Comparison of ENCODE assay signal across 18 cellular contexts in genomic region chr6:111237757-111238260, GRCh38.
"Had no signal": no experiment of that assay in that cellular context is flagged by ENCODE, and none has a peak within 500 bp of the region (broad histone marks: within the 10 kb centered on the region; RNA-seq: fewer than 3 reads in every experiment).

No MANE protein-coding gene starts in this region.

- DNase-seq: activated CD4-positive, alpha-beta memory T cell treated with anti-CD3 and anti-CD28 coated beads, Interleukin-2, amount 10 ng/mL, durations not matched to agents 7 days and 5 days; activated CD8-positive, alpha-beta memory T cell treated with anti-CD3 and anti-CD28 coated beads, Interleukin-2, amount 10 ng/mL, durations not matched to agents 7 days and 5 days; cerebellar nuclear complex; cortex of kidney; heart right ventricle; left ventricle myocardium inferior; midbrain; nephron progenitor cell; occipital lobe; stimulated activated CD4-positive, alpha-beta T cell treated with anti-CD3 and anti-CD28 coated beads, Interleukin-12 subunit alpha, Interleukin-12 subunit beta, amount 100 ng/mL, for 4 hours; stimulated activated CD4-positive, alpha-beta T cell treated with anti-CD3 and anti-CD28 coated beads, Interleukin-1b, Interleukin-23, amount 100 ng/mL, for 48 hours; stimulated activated naive CD4-positive, alpha-beta T cell treated with Interleukin-2 at 50 U/mL for 16 hours; T-helper 2 cell; thyroid gland had no signal

- H3K9me3 ChIP-seq: ascending aorta, breast epithelium, gastroesophageal sphincter, heart right ventricle, left ventricle myocardium inferior, thyroid gland had no signal

- ATAC-seq: activated CD8-positive, alpha-beta memory T cell treated with anti-CD3 and anti-CD28 coated beads, Interleukin-2, amount 10 ng/mL, durations not matched to agents 7 days and 5 days; gastroesophageal sphincter; heart right ventricle had no signal

- H3K27ac ChIP-seq: ascending aorta, breast epithelium, gastroesophageal sphincter, heart right ventricle, left ventricle myocardium inferior, thyroid gland had no signal

- H3K4me3 Mint-ChIP-seq: activated CD4-positive, alpha-beta memory T cell treated with anti-CD3 and anti-CD28 coated beads, Interleukin-2, amount 10 ng/mL, durations not matched to agents 7 days and 5 days; activated CD8-positive, alpha-beta memory T cell treated with anti-CD3 and anti-CD28 coated beads, Interleukin-2, amount 10 ng/mL, durations not matched to agents 7 days and 5 days; nephron progenitor cell had no signal

- H3K9me3 Mint-ChIP-seq: activated CD4-positive, alpha-beta memory T cell treated with anti-CD3 and anti-CD28 coated beads, Interleukin-2, amount 10 ng/mL, durations not matched to agents 7 days and 5 days had no signal

- FAIRE-seq: endometrium had no signal

- H3K27me3 ChIP-seq: ascending aorta, breast epithelium, heart right ventricle, thyroid gland had no signal

- H3K4me1 ChIP-seq: ascending aorta, breast epithelium, gastroesophageal sphincter, left ventricle myocardium inferior, thyroid gland had no signal

- H3K4me1 Mint-ChIP-seq: activated CD4-positive, alpha-beta memory T cell treated with anti-CD3 and anti-CD28 coated beads, Interleukin-2, amount 10 ng/mL, durations not matched to agents 7 days and 5 days; activated CD8-positive, alpha-beta memory T cell treated with anti-CD3 and anti-CD28 coated beads, Interleukin-2, amount 10 ng/mL, durations not matched to agents 7 days and 5 days; nephron progenitor cell had no signal

- H3K36me3 Mint-ChIP-seq: activated CD8-positive, alpha-beta memory T cell treated with anti-CD3 and anti-CD28 coated beads, Interleukin-2, amount 10 ng/mL, durations not matched to agents 7 days and 5 days had no signal

- H3K27ac Mint-ChIP-seq: activated CD4-positive, alpha-beta memory T cell treated with anti-CD3 and anti-CD28 coated beads, Interleukin-2, amount 10 ng/mL, durations not matched to agents 7 days and 5 days; activated CD8-positive, alpha-beta memory T cell treated with anti-CD3 and anti-CD28 coated beads, Interleukin-2, amount 10 ng/mL, durations not matched to agents 7 days and 5 days; nephron progenitor cell had no signal

- H3K4me3 ChIP-seq: ascending aorta, breast epithelium, gastroesophageal sphincter, heart right ventricle, left ventricle myocardium inferior, thyroid gland had no signal

- H3K36me3 ChIP-seq: ascending aorta, breast epithelium, gastroesophageal sphincter, heart right ventricle, left ventricle myocardium inferior, thyroid gland had no signal
